Comparison of ENCODE assay signal across 10 cellular contexts in the genomic region with DNA sequence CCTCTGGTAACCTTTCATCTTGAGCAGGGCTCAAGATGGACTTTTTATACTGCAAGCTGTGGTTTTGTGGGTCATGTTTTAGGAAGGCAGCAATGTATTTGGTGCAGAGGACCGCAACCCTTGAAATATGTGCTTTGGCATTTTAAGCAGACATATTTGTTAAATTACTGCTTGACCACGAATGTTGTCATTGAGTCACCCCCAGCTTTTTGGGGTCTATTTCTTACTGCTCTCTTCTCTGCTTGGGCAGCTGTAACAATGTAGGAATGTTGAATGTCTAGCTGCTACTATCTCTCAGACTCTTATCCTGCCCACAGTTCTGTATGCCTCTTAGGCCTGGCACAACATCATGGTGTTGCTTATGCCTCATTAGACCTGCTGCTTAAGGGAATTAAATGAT. TPM values are rescaled to one million over a fixed set of nuclear protein-coding genes. Genes with fewer than 3 reads are reported as not detected.
A peak's percentile ranks its signal among the peaks of the same experiment; 100 is the strongest.
DNase-seq lines count a peak whose midpoint lies in the region; ATAC-seq and TF ChIP-seq lines count a peak whose summit lies in the region.
"Had no signal": no experiment of that assay in that cellular context is flagged by ENCODE, and none has a peak within 500 bp of the region (broad histone marks: within the 10 kb centered on the region; RNA-seq: fewer than 3 reads in every experiment).

No MANE protein-coding gene starts in this region.

- peaks cover 98% of the 10 kb centered on the region for H3K79me2 ChIP-seq in fibroblast of lung (ENCODE audit: control insufficient read depth, insufficient read depth, low read length)

- H3K27ac ChIP-seq in RWPE2 (ENCODE audit: poor library complexity, severe bottlenecking) (peak overlapping the region; percentile 14), fibroblast of lung (ENCODE audit: insufficient read depth, low read length) (peak overlapping the region; percentile 50)
- H3K27ac ChIP-seq: left lung had no signal

- H3K27ac Mint-ChIP-seq in stimulated activated naive CD8-positive, alpha-beta T cell treated with anti-CD3 and anti-CD28 coated beads, Interleukin-15, Interleukin-2, amounts not matched to agents 100 ng/mL and 50 ng/mL, for 24 hours: no peak overlapping the region

- intact Hi-C loops in head of caudate nucleus (cut with DNase I): loop anchor here (5.0 to 10.0 kb wide), 2 partner anchors 244 to 412 kb away; partner anchors contain the start of gene SMIM20

- in situ Hi-C loops in HAP-1 (cut with MboI; ENCODE audit: low sequenced_read_pairs): loop anchor here (10.0 kb wide), 1 partner anchor 252 kb away; no protein-coding TSS in a partner anchor

- ATAC-seq in stimulated activated naive CD8-positive, alpha-beta T cell treated with anti-CD3 and anti-CD28 coated beads, Interleukin-15, Interleukin-2, amounts not matched to agents 100 U/mL and 50 U/mL, for 24 hours: no peak
- peak; percentile 48; the same call in 2 of the 3 replicates for ATAC-seq in RWPE2 (ENCODE audit: low read depth)
- ATAC-seq in activated CD4-positive, CD25-positive, alpha-beta regulatory T cell treated with anti-CD3 and anti-CD28 coated beads, Interleukin-2, amount 50 U/mL, for 24 hours: no peak
- no peak for ATAC-seq in HG03342 (IDR thresholded peaks at IDR 0.05; ENCODE audit: unreplicated experiment)
- ATAC-seq: left lung had no signal

- DNase-seq in stimulated activated naive CD8-positive, alpha-beta T cell treated with anti-CD3 and anti-CD28 coated beads, Interleukin-15, Interleukin-2, amounts not matched to agents 100 U/mL and 50 U/mL, for 24 hours: no peak
- DNase-seq in RWPE2 (ENCODE audit: low spot score): no peak
- DNase-seq in fibroblast of lung (ENCODE audit: low read depth in 2 of 2): peak; percentile 87 to 99
- DNase-seq in HAP-1 (ENCODE audit: low spot score in 2 of 2): no peak
- no peak for DNase-seq in head of caudate nucleus
- DNase-seq: left lung, NCI-H1092 treated with DMSO at 0.1 percent for 48 hours had no signal

- H3K9me3 ChIP-seq in RWPE2 (ENCODE audit: severe bottlenecking): no peaks in the 10 kb centered on the region
- H3K9me3 ChIP-seq in fibroblast of lung (ENCODE audit: control insufficient read depth, insufficient read depth, low read depth, low read length): no peaks in the 10 kb centered on the region
- H3K9me3 ChIP-seq in HAP-1: no peaks in the 10 kb centered on the region
- H3K9me3 ChIP-seq: left lung had no signal

- no peaks in the 10 kb centered on the region for H3K9me3 Mint-ChIP-seq in stimulated activated naive CD8-positive, alpha-beta T cell treated with anti-CD3 and anti-CD28 coated beads, Interleukin-15, Interleukin-2, amounts not matched to agents 100 ng/mL and 50 ng/mL, for 24 hours

- H3K27me3 Mint-ChIP-seq in stimulated activated naive CD8-positive, alpha-beta T cell treated with anti-CD3 and anti-CD28 coated beads, Interleukin-15, Interleukin-2, amounts not matched to agents 100 ng/mL and 50 ng/mL, for 24 hours: no peaks in the 10 kb centered on the region

- H3K36me3 ChIP-seq in RWPE2 (ENCODE audit: low read depth): no peaks in the 10 kb centered on the region
- H3K36me3 ChIP-seq in fibroblast of lung (ENCODE audit: control insufficient read depth, insufficient read depth, low read length): no peaks in the 10 kb centered on the region
- H3K36me3 ChIP-seq in HAP-1 (replicated peaks): no peaks in the 10 kb centered on the region
- H3K36me3 ChIP-seq: left lung had no signal

- H3K4me3 Mint-ChIP-seq in stimulated activated naive CD8-positive, alpha-beta T cell treated with anti-CD3 and anti-CD28 coated beads, Interleukin-15, Interleukin-2, amounts not matched to agents 100 ng/mL and 50 ng/mL, for 24 hours: peak overlapping the region; percentile 27

- TF ChIP-seq CTCF in RWPE2 (IDR thresholded peaks at IDR 0.05; ENCODE audit: poor library complexity, severe bottlenecking) (no peak), fibroblast of lung (conservative IDR thresholded peaks at IDR 0.05 in 1 of 2, IDR thresholded peaks at IDR 0.05 in 1 of 2; ENCODE audit: low read depth in 1 of 2, low read length in 2 of 2) (no peak)

- H3K4me1 ChIP-seq in RWPE2 (ENCODE audit: insufficient read depth, poor library complexity, severe bottlenecking) (peaks cover 27% of the 10 kb centered on the region), fibroblast of lung (ENCODE audit: control insufficient read depth, extremely low read depth, insufficient read depth, low read length) (peaks cover 25% of the 10 kb centered on the region), HAP-1 (peaks cover 17% of the 10 kb centered on the region)

- no peak overlapping the region for H3K4me3 ChIP-seq in RWPE2 (ENCODE audit: severe bottlenecking)
- H3K4me3 ChIP-seq in fibroblast of lung (replicated peaks in 1 of 4; ENCODE audit: control extremely low read depth in 1 of 4, insufficient read depth in 1 of 4, low read depth in 3 of 4, low read length in 4 of 4): peak overlapping the region in 2 of 4 experiments; percentile 22 to 32
- H3K4me3 ChIP-seq in HAP-1: no peak overlapping the region
- H3K4me3 ChIP-seq: left lung had no signal

- peak overlapping the region; percentile 80 for H3K4me2 ChIP-seq in fibroblast of lung (ENCODE audit: extremely low read depth, insufficient read depth, low read length)

- H3K9ac ChIP-seq in fibroblast of lung (ENCODE audit: insufficient read depth, low read length): no peak overlapping the region

- H3K27me3 ChIP-seq in RWPE2 (ENCODE audit: insufficient read depth, poor library complexity, severe bottlenecking) (no peaks in the 10 kb centered on the region), fibroblast of lung (ENCODE audit: control insufficient read depth, insufficient read depth, low read length) (no peaks in the 10 kb centered on the region), HAP-1 (ENCODE audit: low read depth) (no peaks in the 10 kb centered on the region)
- H3K27me3 ChIP-seq: left lung had no signal

- H3K4me1 Mint-ChIP-seq in stimulated activated naive CD8-positive, alpha-beta T cell treated with anti-CD3 and anti-CD28 coated beads, Interleukin-15, Interleukin-2, amounts not matched to agents 100 ng/mL and 50 ng/mL, for 24 hours (ENCODE audit: low read depth): peaks cover 65% of the 10 kb centered on the region

- peaks cover 31% of the 10 kb centered on the region for H3K36me3 Mint-ChIP-seq in stimulated activated naive CD8-positive, alpha-beta T cell treated with anti-CD3 and anti-CD28 coated beads, Interleukin-15, Interleukin-2, amounts not matched to agents 100 ng/mL and 50 ng/mL, for 24 hours (ENCODE audit: low read depth)

- peaks cover 8% of the 10 kb centered on the region for H4K20me1 ChIP-seq in fibroblast of lung (ENCODE audit: control insufficient read depth, extremely low read depth, insufficient read depth, low read length)

- H2AFZ ChIP-seq in fibroblast of lung (ENCODE audit: low read length): no peak overlapping the region

RNA-seq across cellular contexts. Expression of gene RBPJ, which starts 6.0 kb away (rescaled TPM):
- 203 and 253 TPM in 2 replicates for total RNA-seq in fibroblast of lung
- 144 and 327 TPM in 2 replicates for polyA plus RNA-seq in fibroblast of lung
- polyA plus RNA-seq in fibroblast of lung (2012): 67.0 and 144 TPM in 2 replicates
- polyA minus RNA-seq in fibroblast of lung (ENCODE audit: low replicate concordance): 30.5 and 113 TPM in 2 replicates

Comparison
In these comparisons a context has a peak if more than half of its experiments do, and no peak if none do; other contexts are left out.
1. DNase-seq: peak in fibroblast of lung (2 of 2); none in stimulated activated naive CD8-positive, alpha-beta T cell treated with anti-CD3 and anti-CD28 coated beads, Interleukin-15, Interleukin-2, amounts not matched to agents 100 U/mL and 50 U/mL, for 24 hours (single experiment), RWPE2 (single experiment), HAP-1 (0 of 2) and head of caudate nucleus (0 of 42).